In genomic region chr1:91764471-91765115, GRCh38 we compare ENCODE assay signal across 1 cellular context.
TF ChIP-seq lines count a peak whose summit lies in the region.

No MANE protein-coding gene starts in this region.

TF ChIP-seq in K562, 482 proteins besides CTCF, POLR2A, EP300 and RAD21 (continues in another document):
- TF ChIP-seq ZBTB7A (IDR thresholded peaks at IDR 0.05; ENCODE audit: borderline replicate concordance, control insufficient read depth, low read depth, low read length): peak; percentile 78; the same call in 1 of the 2 replicates
- no peak for TF ChIP-seq NBN (IDR thresholded peaks at IDR 0.05; ENCODE audit: low read depth)
- TF ChIP-seq SAFB (IDR thresholded peaks at IDR 0.05; ENCODE audit: borderline replicate concordance, low read depth, low read length): no peak
- TF ChIP-seq HNRNPUL1 (IDR thresholded peaks at IDR 0.05; ENCODE audit: low read length): no peak
- TF ChIP-seq PTRF (tag; IDR thresholded peaks at IDR 0.05): no peak
- TF ChIP-seq MLX (CRISPR knock-in tag; conservative IDR thresholded peaks at IDR 0.05): no peak
- TF ChIP-seq KLF13 (tag; IDR thresholded peaks at IDR 0.05; ENCODE audit: borderline replicate concordance, low read depth): no peak
- TF ChIP-seq, protein P1, sequence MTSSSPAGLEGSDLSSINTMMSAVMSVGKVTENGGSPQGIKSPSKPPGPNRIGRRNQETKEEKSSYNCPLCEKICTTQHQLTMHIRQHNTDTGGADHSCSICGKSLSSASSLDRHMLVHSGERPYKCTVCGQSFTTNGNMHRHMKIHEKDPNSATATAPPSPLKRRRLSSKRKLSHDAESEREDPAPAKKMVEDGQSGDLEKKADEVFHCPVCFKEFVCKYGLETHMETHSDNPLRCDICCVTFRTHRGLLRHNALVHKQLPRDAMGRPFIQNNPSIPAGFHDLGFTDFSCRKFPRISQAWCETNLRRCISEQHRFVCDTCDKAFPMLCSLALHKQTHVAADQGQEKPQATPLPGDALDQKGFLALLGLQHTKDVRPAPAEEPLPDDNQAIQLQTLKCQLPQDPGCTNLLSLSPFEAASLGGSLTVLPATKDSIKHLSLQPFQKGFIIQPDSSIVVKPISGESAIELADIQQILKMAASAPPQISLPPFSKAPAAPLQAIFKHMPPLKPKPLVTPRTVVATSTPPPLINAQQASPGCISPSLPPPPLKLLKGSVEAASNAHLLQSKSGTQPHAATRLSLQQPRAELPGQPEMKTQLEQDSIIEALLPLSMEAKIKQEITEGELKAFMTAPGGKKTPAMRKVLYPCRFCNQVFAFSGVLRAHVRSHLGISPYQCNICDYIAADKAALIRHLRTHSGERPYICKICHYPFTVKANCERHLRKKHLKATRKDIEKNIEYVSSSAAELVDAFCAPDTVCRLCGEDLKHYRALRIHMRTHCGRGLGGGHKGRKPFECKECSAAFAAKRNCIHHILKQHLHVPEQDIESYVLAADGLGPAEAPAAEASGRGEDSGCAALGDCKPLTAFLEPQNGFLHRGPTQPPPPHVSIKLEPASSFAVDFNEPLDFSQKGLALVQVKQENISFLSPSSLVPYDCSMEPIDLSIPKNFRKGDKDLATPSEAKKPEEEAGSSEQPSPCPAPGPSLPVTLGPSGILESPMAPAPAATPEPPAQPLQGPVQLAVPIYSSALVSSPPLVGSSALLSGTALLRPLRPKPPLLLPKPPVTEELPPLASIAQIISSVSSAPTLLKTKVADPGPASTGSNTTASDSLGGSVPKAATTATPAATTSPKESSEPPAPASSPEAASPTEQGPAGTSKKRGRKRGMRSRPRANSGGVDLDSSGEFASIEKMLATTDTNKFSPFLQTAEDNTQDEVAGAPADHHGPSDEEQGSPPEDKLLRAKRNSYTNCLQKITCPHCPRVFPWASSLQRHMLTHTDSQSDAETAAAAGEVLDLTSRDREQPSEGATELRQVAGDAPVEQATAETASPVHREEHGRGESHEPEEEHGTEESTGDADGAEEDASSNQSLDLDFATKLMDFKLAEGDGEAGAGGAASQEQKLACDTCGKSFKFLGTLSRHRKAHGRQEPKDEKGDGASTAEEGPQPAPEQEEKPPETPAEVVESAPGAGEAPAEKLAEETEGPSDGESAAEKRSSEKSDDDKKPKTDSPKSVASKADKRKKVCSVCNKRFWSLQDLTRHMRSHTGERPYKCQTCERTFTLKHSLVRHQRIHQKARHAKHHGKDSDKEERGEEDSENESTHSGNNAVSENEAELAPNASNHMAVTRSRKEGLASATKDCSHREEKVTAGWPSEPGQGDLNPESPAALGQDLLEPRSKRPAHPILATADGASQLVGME (CRISPR knock-in tag; IDR thresholded peaks at IDR 0.05): no peak
- no peak for TF ChIP-seq ZNF766 (CRISPR knock-in tag; conservative IDR thresholded peaks at IDR 0.05)
- TF ChIP-seq ZNF133 (CRISPR knock-in tag; IDR thresholded peaks at IDR 0.05): no peak
- TF ChIP-seq ZBTB34 (CRISPR knock-in tag; IDR thresholded peaks at IDR 0.05): no peak
- TF ChIP-seq GATAD2A (IDR thresholded peaks at IDR 0.05): peak; percentile 69; the same call in 1 of the 2 replicates
- no peak for TF ChIP-seq E2F5 (CRISPR knock-in tag; IDR thresholded peaks at IDR 0.05)
- no peak for TF ChIP-seq ZNF778 (CRISPR knock-in tag; IDR thresholded peaks at IDR 0.05)
- no peak for TF ChIP-seq CREB3L1 (IDR thresholded peaks at IDR 0.05; ENCODE audit: borderline replicate concordance, low read depth)
- TF ChIP-seq, protein P2, sequence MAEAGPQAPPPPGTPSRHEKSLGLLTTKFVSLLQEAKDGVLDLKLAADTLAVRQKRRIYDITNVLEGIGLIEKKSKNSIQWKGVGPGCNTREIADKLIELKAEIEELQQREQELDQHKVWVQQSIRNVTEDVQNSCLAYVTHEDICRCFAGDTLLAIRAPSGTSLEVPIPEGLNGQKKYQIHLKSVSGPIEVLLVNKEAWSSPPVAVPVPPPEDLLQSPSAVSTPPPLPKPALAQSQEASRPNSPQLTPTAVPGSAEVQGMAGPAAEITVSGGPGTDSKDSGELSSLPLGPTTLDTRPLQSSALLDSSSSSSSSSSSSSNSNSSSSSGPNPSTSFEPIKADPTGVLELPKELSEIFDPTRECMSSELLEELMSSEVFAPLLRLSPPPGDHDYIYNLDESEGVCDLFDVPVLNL (CRISPR knock-in tag; IDR thresholded peaks at IDR 0.05; ENCODE audit: low read depth): no peak
- no peak for TF ChIP-seq MED1 (CRISPR knock-in tag; IDR thresholded peaks at IDR 0.05; ENCODE audit: borderline replicate concordance)
- TF ChIP-seq, protein P3, sequence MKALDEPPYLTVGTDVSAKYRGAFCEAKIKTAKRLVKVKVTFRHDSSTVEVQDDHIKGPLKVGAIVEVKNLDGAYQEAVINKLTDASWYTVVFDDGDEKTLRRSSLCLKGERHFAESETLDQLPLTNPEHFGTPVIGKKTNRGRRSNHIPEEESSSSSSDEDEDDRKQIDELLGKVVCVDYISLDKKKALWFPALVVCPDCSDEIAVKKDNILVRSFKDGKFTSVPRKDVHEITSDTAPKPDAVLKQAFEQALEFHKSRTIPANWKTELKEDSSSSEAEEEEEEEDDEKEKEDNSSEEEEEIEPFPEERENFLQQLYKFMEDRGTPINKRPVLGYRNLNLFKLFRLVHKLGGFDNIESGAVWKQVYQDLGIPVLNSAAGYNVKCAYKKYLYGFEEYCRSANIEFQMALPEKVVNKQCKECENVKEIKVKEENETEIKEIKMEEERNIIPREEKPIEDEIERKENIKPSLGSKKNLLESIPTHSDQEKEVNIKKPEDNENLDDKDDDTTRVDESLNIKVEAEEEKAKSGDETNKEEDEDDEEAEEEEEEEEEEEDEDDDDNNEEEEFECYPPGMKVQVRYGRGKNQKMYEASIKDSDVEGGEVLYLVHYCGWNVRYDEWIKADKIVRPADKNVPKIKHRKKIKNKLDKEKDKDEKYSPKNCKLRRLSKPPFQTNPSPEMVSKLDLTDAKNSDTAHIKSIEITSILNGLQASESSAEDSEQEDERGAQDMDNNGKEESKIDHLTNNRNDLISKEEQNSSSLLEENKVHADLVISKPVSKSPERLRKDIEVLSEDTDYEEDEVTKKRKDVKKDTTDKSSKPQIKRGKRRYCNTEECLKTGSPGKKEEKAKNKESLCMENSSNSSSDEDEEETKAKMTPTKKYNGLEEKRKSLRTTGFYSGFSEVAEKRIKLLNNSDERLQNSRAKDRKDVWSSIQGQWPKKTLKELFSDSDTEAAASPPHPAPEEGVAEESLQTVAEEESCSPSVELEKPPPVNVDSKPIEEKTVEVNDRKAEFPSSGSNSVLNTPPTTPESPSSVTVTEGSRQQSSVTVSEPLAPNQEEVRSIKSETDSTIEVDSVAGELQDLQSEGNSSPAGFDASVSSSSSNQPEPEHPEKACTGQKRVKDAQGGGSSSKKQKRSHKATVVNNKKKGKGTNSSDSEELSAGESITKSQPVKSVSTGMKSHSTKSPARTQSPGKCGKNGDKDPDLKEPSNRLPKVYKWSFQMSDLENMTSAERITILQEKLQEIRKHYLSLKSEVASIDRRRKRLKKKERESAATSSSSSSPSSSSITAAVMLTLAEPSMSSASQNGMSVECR (CRISPR knock-in tag; IDR thresholded peaks at IDR 0.05): no peak
- TF ChIP-seq EP400 (IDR thresholded peaks at IDR 0.05): no peak
- TF ChIP-seq, protein P4, sequence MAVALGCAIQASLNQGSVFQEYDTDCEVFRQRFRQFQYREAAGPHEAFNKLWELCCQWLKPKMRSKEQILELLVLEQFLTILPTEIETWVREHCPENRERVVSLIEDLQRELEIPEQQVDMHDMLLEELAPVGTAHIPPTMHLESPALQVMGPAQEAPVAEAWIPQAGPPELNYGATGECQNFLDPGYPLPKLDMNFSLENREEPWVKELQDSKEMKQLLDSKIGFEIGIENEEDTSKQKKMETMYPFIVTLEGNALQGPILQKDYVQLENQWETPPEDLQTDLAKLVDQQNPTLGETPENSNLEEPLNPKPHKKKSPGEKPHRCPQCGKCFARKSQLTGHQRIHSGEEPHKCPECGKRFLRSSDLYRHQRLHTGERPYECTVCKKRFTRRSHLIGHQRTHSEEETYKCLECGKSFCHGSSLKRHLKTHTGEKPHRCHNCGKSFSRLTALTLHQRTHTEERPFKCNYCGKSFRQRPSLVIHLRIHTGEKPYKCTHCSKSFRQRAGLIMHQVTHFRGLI (CRISPR knock-in tag; IDR thresholded peaks at IDR 0.05): no peak
- TF ChIP-seq, protein P5, sequence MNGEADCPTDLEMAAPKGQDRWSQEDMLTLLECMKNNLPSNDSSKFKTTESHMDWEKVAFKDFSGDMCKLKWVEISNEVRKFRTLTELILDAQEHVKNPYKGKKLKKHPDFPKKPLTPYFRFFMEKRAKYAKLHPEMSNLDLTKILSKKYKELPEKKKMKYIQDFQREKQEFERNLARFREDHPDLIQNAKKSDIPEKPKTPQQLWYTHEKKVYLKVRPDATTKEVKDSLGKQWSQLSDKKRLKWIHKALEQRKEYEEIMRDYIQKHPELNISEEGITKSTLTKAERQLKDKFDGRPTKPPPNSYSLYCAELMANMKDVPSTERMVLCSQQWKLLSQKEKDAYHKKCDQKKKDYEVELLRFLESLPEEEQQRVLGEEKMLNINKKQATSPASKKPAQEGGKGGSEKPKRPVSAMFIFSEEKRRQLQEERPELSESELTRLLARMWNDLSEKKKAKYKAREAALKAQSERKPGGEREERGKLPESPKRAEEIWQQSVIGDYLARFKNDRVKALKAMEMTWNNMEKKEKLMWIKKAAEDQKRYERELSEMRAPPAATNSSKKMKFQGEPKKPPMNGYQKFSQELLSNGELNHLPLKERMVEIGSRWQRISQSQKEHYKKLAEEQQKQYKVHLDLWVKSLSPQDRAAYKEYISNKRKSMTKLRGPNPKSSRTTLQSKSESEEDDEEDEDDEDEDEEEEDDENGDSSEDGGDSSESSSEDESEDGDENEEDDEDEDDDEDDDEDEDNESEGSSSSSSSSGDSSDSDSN (IDR thresholded peaks at IDR 0.05; ENCODE audit: borderline replicate concordance in 1 of 2, low read depth in 2 of 2, low read length in 2 of 2): 0 out of 4 replicates have a peak, but pooled peaks of 1 of the 2 experiments have one; percentile 13
- TF ChIP-seq CBX2 (IDR thresholded peaks at IDR 0.05; ENCODE audit: insufficient read depth, low read length, poor library complexity, severe bottlenecking): no peak
- no peak for TF ChIP-seq ASH1L (IDR thresholded peaks at IDR 0.05; ENCODE audit: borderline replicate concordance, low read depth, partially characterized antibody)
- TF ChIP-seq POLR2AphosphoS2 (IDR thresholded peaks at IDR 0.05; ENCODE audit: low read length): no peak
- no peak for TF ChIP-seq KAT2B (IDR thresholded peaks at IDR 0.05; ENCODE audit: low read depth, low read length)
- no peak for TF ChIP-seq POLR3A (IDR thresholded peaks at IDR 0.05; ENCODE audit: borderline replicate concordance, extremely low read depth, insufficient read depth, insufficient read length)
- TF ChIP-seq PML (IDR thresholded peaks at IDR 0.05; ENCODE audit: low read length): no peak
- TF ChIP-seq ARID2 (IDR thresholded peaks at IDR 0.05): no peak
- peak; percentile 83 for TF ChIP-seq EGR1 (conservative IDR thresholded peaks at IDR 0.05)
- TF ChIP-seq HNRNPK (IDR thresholded peaks at IDR 0.05; ENCODE audit: low read depth, low read length, poor library complexity, severe bottlenecking): no peak
